8 cellular contexts compared by ENCODE assay signal in genomic region chr19:34171539-34171876, GRCh38. TPM values are rescaled to one million over a fixed set of nuclear protein-coding genes. Genes with fewer than 3 reads are reported as not detected.
DNase-seq lines count a peak whose midpoint lies in the region; TF ChIP-seq lines count a peak whose summit lies in the region.

No MANE protein-coding gene starts in this region.

- H4K20me1 ChIP-seq in OCI-LY1 (ENCODE audit: insufficient read depth, low read length) = no peaks in the 10 kb centered on the region
- no peaks in the 10 kb centered on the region for H4K20me1 ChIP-seq in mammary epithelial cell (ENCODE audit: insufficient read depth, low read length)

- peak overlapping the region; percentile 93 for H3K56ac ChIP-seq in mesendoderm (ENCODE audit: low read length)

- H3K18ac ChIP-seq in mesendoderm (ENCODE audit: low read length) = no peak overlapping the region

- CTCF ChIA-PET in mammary epithelial cell (lab: Charles Lee; ENCODE audit: low non-redundant PET) = no interaction called here

- H3K4ac ChIP-seq in mesendoderm (ENCODE audit: low read depth, low read length) = no peak overlapping the region

- H2BK15ac ChIP-seq in mesendoderm (replicated peaks; ENCODE audit: low read depth) = no peak overlapping the region

- H3F3A ChIP-seq in OCI-LY1 (ENCODE audit: insufficient read depth, low read length) = no peaks in the 10 kb centered on the region

- intact Hi-C loops in mammary epithelial cell (cut with micrococcal nuclease) = no loop called here

- WGBS in mammary epithelial cell (ENCODE audit: low coverage, missing lambda C conversion rate) = 20% methylated on average over 7 of the region's 9 CpGs
- no CpG with 5 or more reads among the region's 9 CpGs for WGBS in mesendoderm (ENCODE audit: extremely low coverage, insufficient coverage, low lambda C conversion rate)

- H2AK5ac ChIP-seq in mesendoderm (ENCODE audit: low read length) = peak overlapping the region; percentile 61

- no peak overlapping the region for H4K8ac ChIP-seq in mesendoderm (ENCODE audit: low read depth, low read length)

- H3K9me2 ChIP-seq in OCI-LY1 (ENCODE audit: low read depth, low read length) = no peaks in the 10 kb centered on the region

- no peak overlapping the region for H2AFZ ChIP-seq in OCI-LY1 (ENCODE audit: low read length)
- H2AFZ ChIP-seq in mammary epithelial cell (ENCODE audit: low read depth, low read length) = peak overlapping the region; percentile 98

- H3K79me1 ChIP-seq in mesendoderm (ENCODE audit: low read length) = no peaks in the 10 kb centered on the region

- DNase-seq in NCI-H2029 treated with DMSO at 0.1 percent for 48 hours (lab: John Stamatoyannopoulos, UW) = peak; percentile 27
- no peak for DNase-seq in NCI-H2029 (lab: John Stamatoyannopoulos, UW)
- DNase-seq in HCEC 1CT = peak; percentile 86
- DNase-seq in mammary epithelial cell = peak; percentile 38
- no peak for DNase-seq in mesendoderm
- no peak for DNase-seq in COLO668 (lab: John Stamatoyannopoulos, UW; ENCODE audit: unreplicated experiment)

- H3K79me2 ChIP-seq in OCI-LY1 (ENCODE audit: insufficient read depth, low read length) = peaks cover 35% of the 10 kb centered on the region
- H3K79me2 ChIP-seq in mammary epithelial cell (ENCODE audit: insufficient read depth, low read length) = peaks cover 46% of the 10 kb centered on the region
- H3K79me2 ChIP-seq in mesendoderm (ENCODE audit: control insufficient read depth, insufficient read depth, low read length) = peaks cover 30% of the 10 kb centered on the region

- no peak overlapping the region for H3K23ac ChIP-seq in mesendoderm (ENCODE audit: low read length)

- H3K9ac ChIP-seq in OCI-LY1 (ENCODE audit: low read length) (peak overlapping the region; percentile 97), mammary epithelial cell (ENCODE audit: insufficient read depth, low read length) (peak overlapping the region; percentile 75), mesendoderm (ENCODE audit: low read length) (peak overlapping the region; percentile 88), stomach smooth muscle (ENCODE audit: low read length in 2 of 2) (peak overlapping the region; percentile 93 to 98)

- H3K36me3 ChIP-seq in OCI-LY1 (ENCODE audit: insufficient read depth, low read length) (peaks cover 9% of the 10 kb centered on the region; the same call in 1 of the 2 replicates), mammary epithelial cell (ENCODE audit: insufficient read depth, low read length) (no peaks in the 10 kb centered on the region), mesendoderm (ENCODE audit: control insufficient read depth, insufficient read depth, low read length) (no peaks in the 10 kb centered on the region), stomach smooth muscle (ENCODE audit: control insufficient read depth in 2 of 2, insufficient read depth in 2 of 2, low read length in 2 of 2) (no peaks in the 10 kb centered on the region)

- H2BK5ac ChIP-seq in mesendoderm (ENCODE audit: low read length) = peak overlapping the region; percentile 64

- dilution Hi-C loops in mammary epithelial cell (cut with HindIII; ENCODE audit: low sequenced_read_pairs) = no loop called here

- in situ Hi-C loops in mammary epithelial cell (cut with MboI; ENCODE audit: low sequenced_read_pairs in 2 of 2) = no loop called here

- TF ChIP-seq CTCF in OCI-LY1 (IDR thresholded peaks at IDR 0.05; ENCODE audit: low read length) (no peak), mammary epithelial cell (conservative IDR thresholded peaks at IDR 0.05 in 1 of 2, IDR thresholded peaks at IDR 0.05 in 1 of 2; ENCODE audit: extremely low read depth in 1 of 2, insufficient read depth in 1 of 2, low read depth in 1 of 2, low read length in 2 of 2) (no peak)

- no peaks in the 10 kb centered on the region for H3K27me3 ChIP-seq in OCI-LY1 (ENCODE audit: insufficient read depth, low read length)
- H3K27me3 ChIP-seq in mammary epithelial cell (ENCODE audit: insufficient read depth, low read length) = no peaks in the 10 kb centered on the region
- H3K27me3 ChIP-seq in mesendoderm (ENCODE audit: insufficient read depth, low read length, poor library complexity) = no peaks in the 10 kb centered on the region
- H3K27me3 ChIP-seq in stomach smooth muscle (ENCODE audit: control insufficient read depth in 1 of 2, insufficient read depth in 2 of 2, low read length in 2 of 2) = no peaks in the 10 kb centered on the region

- H2BK120ac ChIP-seq in mesendoderm (ENCODE audit: low read depth, low read length) = no peak overlapping the region

- H4K5ac ChIP-seq in mesendoderm (ENCODE audit: low read length) = peak overlapping the region; percentile 63

- H3K4me1 ChIP-seq in OCI-LY1 (ENCODE audit: insufficient read depth, low read length, severe bottlenecking) (peaks cover 40% of the 10 kb centered on the region), mammary epithelial cell (ENCODE audit: insufficient read depth, low read length) (peaks cover 11% of the 10 kb centered on the region), mesendoderm (ENCODE audit: control insufficient read depth, low read depth, low read length) (no peaks in the 10 kb centered on the region), stomach smooth muscle (ENCODE audit: control insufficient read depth, insufficient read depth, low read length) (peaks cover 22% of the 10 kb centered on the region)

- peak overlapping the region; percentile 79 for H3K4me2 ChIP-seq in OCI-LY1 (ENCODE audit: low read length)
- peak overlapping the region; percentile 92 for H3K4me2 ChIP-seq in mammary epithelial cell (ENCODE audit: insufficient read depth, low read depth, low read length)
- H3K4me2 ChIP-seq in mesendoderm (ENCODE audit: low read length) = peak overlapping the region; percentile 54

- BruUV-seq in mammary epithelial cell (replicated peaks; lab: Mats Ljungman, UMichigan) = no TSS peak

- H3K9me3 ChIP-seq in OCI-LY1 (ENCODE audit: low read length) = no peaks in the 10 kb centered on the region
- no peaks in the 10 kb centered on the region for H3K9me3 ChIP-seq in mammary epithelial cell (replicated peaks; ENCODE audit: insufficient read depth, low read length)
- no peaks in the 10 kb centered on the region for H3K9me3 ChIP-seq in stomach smooth muscle (ENCODE audit: control insufficient read depth in 2 of 2, low read length in 2 of 2)

- H3K4me3 ChIP-seq in OCI-LY1 (ENCODE audit: low read depth, low read length, poor library complexity, severe bottlenecking) (peak overlapping the region; percentile 78), mammary epithelial cell (replicated peaks in 1 of 3; ENCODE audit: insufficient read depth in 1 of 3, low read depth in 2 of 3, low read length in 3 of 3) (peak overlapping the region; percentile 42 to 96 (median 93)), mesendoderm (ENCODE audit: low read length) (peak overlapping the region; percentile 77), stomach smooth muscle (ENCODE audit: low read length in 2 of 2) (peak overlapping the region; percentile 87 to 93)

- H3K27ac ChIP-seq in OCI-LY1 (ENCODE audit: low read depth, low read length, poor library complexity, severe bottlenecking) (peak overlapping the region; percentile 86), mammary epithelial cell (ENCODE audit: insufficient read depth, low read depth, low read length) (peak overlapping the region; percentile 76), mesendoderm (ENCODE audit: low read depth, low read length) (peak overlapping the region; percentile 64), stomach smooth muscle (ENCODE audit: low read length) (peak overlapping the region; percentile 98)

RNA-seq across cellular contexts. Expression of gene LSM14A, which starts 0.8 kb away (rescaled TPM):
- total RNA-seq in mammary epithelial cell = 10 to 100 TPM; 57.3 to 83.4 TPM
- polyA plus RNA-seq in mammary epithelial cell = 63.4 TPM
- polyA minus RNA-seq in mammary epithelial cell = 155 TPM
- polyA plus RNA-seq in mesendoderm (2013, experiment 1 of 2) = 150 TPM
- 147 TPM for polyA plus RNA-seq in mesendoderm (2013, experiment 2 of 2)

Comparison
In these comparisons a context has a peak if more than half of its experiments do, and no peak if none do; other contexts are left out.
1. DNase-seq: peak in NCI-H2029 treated with DMSO at 0.1 percent for 48 hours (single experiment), HCEC 1CT (single experiment) and mammary epithelial cell (single experiment); none in NCI-H2029 (single experiment), mesendoderm (single experiment) and COLO668 (single experiment).
2. Peak in every context shown above with its lines, with median percentiles within 50 percentile points of each other: H3K27ac ChIP-seq, H3K4me2 ChIP-seq, H3K4me3 ChIP-seq and H3K9ac ChIP-seq.